In genomic region chr1:231039161-231040018, GRCh38 we compare ENCODE assay signal across 8 cellular contexts. TPM values are rescaled to one million over a fixed set of nuclear protein-coding genes. Genes with fewer than 3 reads are reported as not detected.
DNase-seq lines count a peak whose midpoint lies in the region; ATAC-seq and TF ChIP-seq lines count a peak whose summit lies in the region.

No MANE protein-coding gene starts in this region.

- H3K36me3 Mint-ChIP-seq in activated T-helper 2 cell treated with anti-CD3 and anti-CD28 coated beads, Interferon-gamma antibody, Interleukin-2, Interleukin-4, amounts not matched to agents 10 μg/mL and 5 μg/mL and 100 μg/mL, durations not matched to agents 14 hours and 24 hours and 36 hours (ENCODE audit: low read depth): peaks cover 8% of the 10 kb centered on the region

- H3K9me3 Mint-ChIP-seq in activated T-helper 2 cell treated with anti-CD3 and anti-CD28 coated beads, Interferon-gamma antibody, Interleukin-2, Interleukin-4, amounts not matched to agents 10 μg/mL and 5 μg/mL and 100 μg/mL, durations not matched to agents 14 hours and 24 hours and 36 hours: no peaks in the 10 kb centered on the region

- H3K27me3 ChIP-seq in OCI-LY3 (ENCODE audit: low read depth, low read length) (peaks cover 18% of the 10 kb centered on the region), ovary (no peaks in the 10 kb centered on the region)

- peaks cover 28% of the 10 kb centered on the region for H3K4me1 Mint-ChIP-seq in activated T-helper 2 cell treated with anti-CD3 and anti-CD28 coated beads, Interferon-gamma antibody, Interleukin-2, Interleukin-4, amounts not matched to agents 10 μg/mL and 5 μg/mL and 100 μg/mL, durations not matched to agents 14 hours and 24 hours and 36 hours (ENCODE audit: low read depth)

- H2AFZ ChIP-seq in OCI-LY3 (ENCODE audit: low read depth, low read length): peak overlapping the region; percentile 50; the same call in 1 of the 2 replicates

- H3K4me2 ChIP-seq in OCI-LY3 (ENCODE audit: low read length): peak overlapping the region; percentile 97

- peak overlapping the region; percentile 78 for H3K4me3 Mint-ChIP-seq in activated T-helper 2 cell treated with anti-CD3 and anti-CD28 coated beads, Interferon-gamma antibody, Interleukin-2, Interleukin-4, amounts not matched to agents 10 μg/mL and 5 μg/mL and 100 μg/mL, durations not matched to agents 14 hours and 24 hours and 36 hours (ENCODE audit: low read depth)

- H3K27ac Mint-ChIP-seq in activated T-helper 2 cell treated with anti-CD3 and anti-CD28 coated beads, Interferon-gamma antibody, Interleukin-2, Interleukin-4, amounts not matched to agents 10 μg/mL and 5 μg/mL and 100 μg/mL, durations not matched to agents 14 hours and 24 hours and 36 hours: no peak overlapping the region

- peak; percentile 29 for DNase-seq in NCI-H2227 (lab: John Stamatoyannopoulos, UW; ENCODE audit: unreplicated experiment)
- DNase-seq in NCI-H2227 treated with DMSO at 0.1 percent for 48 hours (lab: John Stamatoyannopoulos, UW): no peak
- DNase-seq in activated T-helper 2 cell treated with anti-CD3 and anti-CD28 coated beads, Interferon-gamma antibody, Interleukin-2, Interleukin-4, amounts not matched to agents 10 μg/mL and 5 μg/mL and 100 μg/mL, durations not matched to agents 14 hours and 24 hours and 36 hours (ENCODE audit: low spot score): peak; percentile 25
- DNase-seq in glomerular visceral epithelial cell (ENCODE audit: extremely low spot score): peak; percentile 38
- peak; percentile 25 to 61 (median 41) for DNase-seq in ovary
- no peak for DNase-seq in GOT3 (lab: John Stamatoyannopoulos, UW)

- H3K4me3 ChIP-seq in OCI-LY3 (ENCODE audit: low read length) (peak overlapping the region; percentile 88), ovary (peak overlapping the region; percentile 76)

- H3K79me2 ChIP-seq in OCI-LY3 (ENCODE audit: low read length): peaks cover 39% of the 10 kb centered on the region

- 0 to 1% (median 1%) methylated on average over 50 to 91 of the region's 91 CpGs for WGBS in ovary, 3 donors

- H3K4me1 ChIP-seq in OCI-LY3 (ENCODE audit: low read length) (peaks cover 16% of the 10 kb centered on the region), ovary (ENCODE audit: insufficient read depth) (peaks cover 8% of the 10 kb centered on the region)

- peaks cover 24% of the 10 kb centered on the region for H3K27me3 Mint-ChIP-seq in activated T-helper 2 cell treated with anti-CD3 and anti-CD28 coated beads, Interferon-gamma antibody, Interleukin-2, Interleukin-4, amounts not matched to agents 10 μg/mL and 5 μg/mL and 100 μg/mL, durations not matched to agents 14 hours and 24 hours and 36 hours (ENCODE audit: low read depth)

- no peak for TF ChIP-seq POLR2A in ovary (IDR thresholded peaks at IDR 0.05)

- peaks cover 3% of the 10 kb centered on the region for H3K36me3 ChIP-seq in OCI-LY3 (replicated peaks; ENCODE audit: low read depth, low read length)
- H3K36me3 ChIP-seq in ovary: no peaks in the 10 kb centered on the region

- ATAC-seq in HG02938 (IDR thresholded peaks at IDR 0.05; ENCODE audit: unreplicated experiment): peak; percentile 35

- H3K27ac ChIP-seq in OCI-LY3 (ENCODE audit: low read length): peak overlapping the region; percentile 1; the same call in 1 of the 2 replicates
- peak overlapping the region; percentile 27 to 50 for H3K27ac ChIP-seq in ovary

- peaks cover 24% of the 10 kb centered on the region for H4K20me1 ChIP-seq in OCI-LY3 (ENCODE audit: insufficient read depth, low read length)

- TF ChIP-seq EP300 in ovary (IDR thresholded peaks at IDR 0.05): no peak

- TF ChIP-seq CTCF in OCI-LY3 (IDR thresholded peaks at IDR 0.05; ENCODE audit: low read depth, low read length) (no peak), ovary (IDR thresholded peaks at IDR 0.05) (no peak)

- peak overlapping the region; percentile 75 for H3K9ac ChIP-seq in OCI-LY3 (ENCODE audit: low read length)

- H3K9me3 ChIP-seq in OCI-LY3 (ENCODE audit: insufficient read depth, low read length) (no peaks in the 10 kb centered on the region; the same call in 1 of the 2 replicates), ovary (no peaks in the 10 kb centered on the region)

- intact Hi-C loops in activated T-helper 2 cell treated with anti-CD3 and anti-CD28 coated beads, Interferon-gamma antibody, Interleukin-2, Interleukin-4, amounts not matched to agents 10 μg/mL and 5 μg/mL and 100 μg/mL, durations not matched to agents 14 hours and 24 hours and 36 hours (cut with micrococcal nuclease): loop anchor here (2.0 to 5.0 kb wide), 2 partner anchors 61 to 172 kb away; partner anchors contain the start of genes ARV1, C1orf198 and TTC13
- intact Hi-C loops in ovary (cut with DNase I): no loop called here

RNA-seq across cellular contexts. Expression of gene FAM89A, which starts 0.7 kb away (rescaled TPM):
- total RNA-seq in activated T-helper 2 cell treated with anti-CD3 and anti-CD28 coated beads, Interferon-gamma antibody, Interleukin-2, Interleukin-4, amounts not matched to agents 10 μg/mL and 5 μg/mL and 100 μg/mL, durations not matched to agents 14 hours and 24 hours and 36 hours: 16.1 and 18.7 TPM in 2 replicates
- 10 to 100 TPM in 4 of 7 donors, 1 to 10 TPM in 3; 7.0 to 18.0 (median 10.8) TPM for total RNA-seq in ovary
- polyA plus RNA-seq in ovary: 1 to 10 TPM; 8.4 to 8.6 TPM

Comparison
In these comparisons a context has a peak if more than half of its experiments do, and no peak if none do; other contexts are left out.
1. DNase-seq: peak in NCI-H2227 (single experiment), activated T-helper 2 cell treated with anti-CD3 and anti-CD28 coated beads, Interferon-gamma antibody, Interleukin-2, Interleukin-4, amounts not matched to agents 10 μg/mL and 5 μg/mL and 100 μg/mL, durations not matched to agents 14 hours and 24 hours and 36 hours (single experiment), glomerular visceral epithelial cell (single experiment) and ovary (5 of 5); none in NCI-H2227 treated with DMSO at 0.1 percent for 48 hours (single experiment) and GOT3 (single experiment).